ENCODE assay signal across 8 cellular contexts in genomic region chr4:78939667-78940008, GRCh38. TPM values are rescaled to one million over a fixed set of nuclear protein-coding genes. Genes with fewer than 3 reads are reported as not detected.
DNase-seq lines count a peak whose midpoint lies in the region; ATAC-seq and TF ChIP-seq lines count a peak whose summit lies in the region.

No MANE protein-coding gene starts in this region.

- H3K36me3 ChIP-seq in hepatocyte (replicated peaks; ENCODE audit: insufficient read depth, low read depth), result no peaks in the 10 kb centered on the region

- H4K20me1 ChIP-seq in hepatocyte (ENCODE audit: insufficient read depth, poor library complexity, severe bottlenecking), result no peaks in the 10 kb centered on the region

- H3K36me3 Mint-ChIP-seq in activated CD4-positive, alpha-beta T cell treated with anti-CD3 and anti-CD28 coated beads, Interleukin-2, amount 10 ng/mL, durations not matched to agents 7 days and 5 days (ENCODE audit: low read depth), result peaks cover 6% of the 10 kb centered on the region
- H3K36me3 Mint-ChIP-seq in T-cell, result peaks cover 4% of the 10 kb centered on the region
- no peaks in the 10 kb centered on the region for H3K36me3 Mint-ChIP-seq in stimulated activated naive B cell treated with anti-CD40 and anti-IgM and Interleukin-4, amounts not matched to agents 10 μg/mL and 1 μg/mL and 100 μg/mL, for 72 hours

- ATAC-seq in HG02885 (IDR thresholded peaks at IDR 0.05; ENCODE audit: poor library complexity, unreplicated experiment) (peak; percentile 20), T-cell (replicated peaks in 1 of 4) (peak in 3 of 4 experiments; percentile 11 to 14 (median 13))
- ATAC-seq in stimulated activated naive B cell treated with anti-CD40 and anti-IgM and Interleukin-4, amounts not matched to agents 10 μg/mL and 1 μg/mL and 100 μg/mL, for 72 hours (replicated peaks), result peak in 1 of 2 donors; percentile 19

- peaks cover 22% of the 10 kb centered on the region for H3K27me3 Mint-ChIP-seq in activated CD4-positive, alpha-beta T cell treated with anti-CD3 and anti-CD28 coated beads, Interleukin-2, amount 10 ng/mL, durations not matched to agents 7 days and 5 days
- peaks cover 8 to 13% of the 10 kb centered on the region in 2 donors for H3K27me3 Mint-ChIP-seq in T-cell
- H3K27me3 Mint-ChIP-seq in stimulated activated naive B cell treated with anti-CD40 and anti-IgM and Interleukin-4, amounts not matched to agents 10 μg/mL and 1 μg/mL and 100 μg/mL, for 72 hours, result no peaks in the 10 kb centered on the region

- peak overlapping the region; percentile 75 for H3K4me2 ChIP-seq in hepatocyte

- 3% methylated on average over 9 of the region's 9 CpGs for WGBS in hepatocyte (ENCODE audit: low lambda C conversion rate, missing lambda C conversion rate)

- intact Hi-C loops in posterior cingulate gyrus (cut with DNase I), result loop anchor here (1.0 kb wide), 1 partner anchor 13 kb away; no protein-coding TSS in a partner anchor

- peak overlapping the region; percentile 75 for H3K27ac Mint-ChIP-seq in activated CD4-positive, alpha-beta T cell treated with anti-CD3 and anti-CD28 coated beads, Interleukin-2, amount 10 ng/mL, durations not matched to agents 7 days and 5 days
- peak overlapping the region; percentile 28 to 61 for H3K27ac Mint-ChIP-seq in T-cell
- H3K27ac Mint-ChIP-seq in stimulated activated naive B cell treated with anti-CD40 and anti-IgM and Interleukin-4, amounts not matched to agents 10 μg/mL and 1 μg/mL and 100 μg/mL, for 72 hours, result peak overlapping the region; percentile 48

- TF ChIP-seq CTCF in hepatocyte (IDR thresholded peaks at IDR 0.05; ENCODE audit: poor library complexity), result no peak

- peak overlapping the region; percentile 66 for H2AFZ ChIP-seq in hepatocyte

- no peaks in the 10 kb centered on the region for H3K9me2 ChIP-seq in hepatocyte (replicated peaks; ENCODE audit: insufficient read depth)

- H3K4me1 ChIP-seq in hepatocyte (ENCODE audit: insufficient read depth), result peaks cover 9% of the 10 kb centered on the region

- POLR2A ChIA-PET in activated CD4-positive, alpha-beta T cell treated with anti-CD3 and anti-CD28 coated beads, Interleukin-2, amount 10 ng/mL, durations not matched to agents 7 days and 5 days (lab: Charles Lee), result no interaction called here
- POLR2A ChIA-PET in T-cell (lab: Charles Lee), result interaction anchor here (0.6 to 0.9 kb wide), 7 partner anchors 8 to 1181 kb away, joined by 3 to 8 read pairs (median 4); no protein-coding TSS in a partner anchor

- H3K27ac ChIP-seq in hepatocyte, result no peak overlapping the region

- no peaks in the 10 kb centered on the region for H3K79me2 ChIP-seq in hepatocyte

- CTCF ChIA-PET in activated CD4-positive, alpha-beta T cell treated with anti-CD3 and anti-CD28 coated beads, Interleukin-2, amount 10 ng/mL, durations not matched to agents 7 days and 5 days (lab: Charles Lee), result interaction anchor here (0.6 to 1.6 kb wide), 3 partner anchors 15 to 1422 kb away, joined by 3 to 6 read pairs (median 3); no protein-coding TSS in a partner anchor
- CTCF ChIA-PET in T-cell (lab: Charles Lee), result interaction anchor here (0.5 to 1.7 kb wide), 7 partner anchors 13 to 1323 kb away, joined by 3 to 12 read pairs (median 6); no protein-coding TSS in a partner anchor

- H3K4me3 Mint-ChIP-seq in activated CD4-positive, alpha-beta T cell treated with anti-CD3 and anti-CD28 coated beads, Interleukin-2, amount 10 ng/mL, durations not matched to agents 7 days and 5 days, result peak overlapping the region; percentile 73
- peak overlapping the region; percentile 80 to 99 (median 83) for H3K4me3 Mint-ChIP-seq in T-cell
- H3K4me3 Mint-ChIP-seq in stimulated activated naive B cell treated with anti-CD40 and anti-IgM and Interleukin-4, amounts not matched to agents 10 μg/mL and 1 μg/mL and 100 μg/mL, for 72 hours, result peak overlapping the region; percentile 79 to 98

- H3K27me3 ChIP-seq in hepatocyte, result no peaks in the 10 kb centered on the region

- H3K9me3 ChIP-seq in hepatocyte (ENCODE audit: low read depth), result no peaks in the 10 kb centered on the region

- H3K4me3 ChIP-seq in hepatocyte, result peak overlapping the region; percentile 22

- H3K4me1 Mint-ChIP-seq in activated CD4-positive, alpha-beta T cell treated with anti-CD3 and anti-CD28 coated beads, Interleukin-2, amount 10 ng/mL, durations not matched to agents 7 days and 5 days, result peaks cover 34% of the 10 kb centered on the region
- H3K4me1 Mint-ChIP-seq in T-cell, result peaks cover 39 to 49% (median 39%) of the 10 kb centered on the region in 3 donors
- H3K4me1 Mint-ChIP-seq in stimulated activated naive B cell treated with anti-CD40 and anti-IgM and Interleukin-4, amounts not matched to agents 10 μg/mL and 1 μg/mL and 100 μg/mL, for 72 hours, result peaks cover 6 to 14% of the 10 kb centered on the region in 2 donors

- H3K9me3 Mint-ChIP-seq in activated CD4-positive, alpha-beta T cell treated with anti-CD3 and anti-CD28 coated beads, Interleukin-2, amount 10 ng/mL, durations not matched to agents 7 days and 5 days, result no peaks in the 10 kb centered on the region
- no peaks in the 10 kb centered on the region for H3K9me3 Mint-ChIP-seq in T-cell
- H3K9me3 Mint-ChIP-seq in stimulated activated naive B cell treated with anti-CD40 and anti-IgM and Interleukin-4, amounts not matched to agents 10 μg/mL and 1 μg/mL and 100 μg/mL, for 72 hours, result no peaks in the 10 kb centered on the region

- DNase-seq in activated CD4-positive, alpha-beta T cell treated with anti-CD3 and anti-CD28 coated beads, Interleukin-2, amount 10 ng/mL, durations not matched to agents 7 days and 5 days, result peak; percentile 16
- DNase-seq in activated CD4-positive, alpha-beta T cell treated with anti-CD3 and anti-CD28 coated beads, Interleukin-2, amount 50 U/mL, for 48 hours, result no peak
- DNase-seq in T-cell, result no peak
- no peak for DNase-seq in hepatocyte (ENCODE audit: low spot score)
- DNase-seq in stimulated activated naive B cell treated with anti-CD40 and anti-IgM and Interleukin-4, amounts not matched to agents 10 μg/mL and 1 μg/mL and 100 μg/mL, for 72 hours, result no peak
- DNase-seq in posterior cingulate gyrus, result no peak
- DNase-seq in pons (ENCODE audit: low spot score), result no peak

RNA-seq across cellular contexts. Expression of gene PAQR3, which starts 0.4 kb away (rescaled TPM):
- total RNA-seq in activated CD4-positive, alpha-beta T cell treated with anti-CD3 and anti-CD28 coated beads, Interleukin-2, amount 10 ng/mL, durations not matched to agents 7 days and 5 days, result 10 to 100 TPM; 14.7 to 15.4 TPM
- total RNA-seq in T-cell, result 10 to 100 TPM in 4 of 5 donors, 1 to 10 TPM in 1; 8.7 to 26.6 (median 11.2) TPM
- 15.5 and 17.5 TPM in 2 replicates for total RNA-seq in hepatocyte
- polyA plus RNA-seq in hepatocyte, result 6.1 and 10.2 TPM in 2 replicates
